13 cellular contexts compared by ENCODE assay signal in genomic region chr3:15983232-15983631, GRCh38.
DNase-seq lines count a peak whose midpoint lies in the region; ATAC-seq, FAIRE-seq and TF ChIP-seq lines count a peak whose summit lies in the region.
"Had no signal": no experiment of that assay in that cellular context is flagged by ENCODE, and none has a peak within 500 bp of the region (broad histone marks: within the 10 kb centered on the region; RNA-seq: fewer than 3 reads in every experiment).

No MANE protein-coding gene starts in this region.

- H3K27ac Mint-ChIP-seq in chondrocyte (ENCODE audit: unreplicated experiment), result peak overlapping the region; percentile 94
- H3K27ac Mint-ChIP-seq: B cell; memory B cell; T-helper 1 cell treated with Interleukin-12 subunit alpha and Interleukin-12 subunit beta and Interleukin-4 antibody, amounts not matched to agents 30 μg/mL and 1 μg/mL, for 36 hours had no signal

- intact Hi-C loops in lower lobe of right lung (cut with DNase I), result no loop called here

- no peak overlapping the region for H3K27ac ChIP-seq in A549
- no peak overlapping the region for H3K27ac ChIP-seq in lower lobe of right lung
- no peak overlapping the region for H3K27ac ChIP-seq in small intestine (ENCODE audit: low read depth in 1 of 2, low read length in 1 of 2)

- TF ChIP-seq POLR2A in A549 (IDR thresholded peaks at IDR 0.05; ENCODE audit: low read length), result no peak

- no peaks in the 10 kb centered on the region for H3K36me3 ChIP-seq in lower lobe of right lung
- no peaks in the 10 kb centered on the region for H3K36me3 ChIP-seq in small intestine (ENCODE audit: control insufficient read depth in 2 of 2, insufficient read depth in 2 of 2, low read length in 2 of 2)

- CTCF ChIA-PET in A549 (lab: Yijun Ruan, JAX), result interaction anchor here (0.7 kb wide), 1 partner anchor 65 kb away, joined by 3 read pairs; no protein-coding TSS in a partner anchor

- FAIRE-seq in A549 (lab: Jason Lieb, UNC) (no peak), small intestine (lab: Jason Lieb, UNC) (no peak)

- H3K4me1 Mint-ChIP-seq in chondrocyte (ENCODE audit: low read depth), result peaks cover 24% of the 10 kb centered on the region
- H3K4me1 Mint-ChIP-seq: B cell, memory B cell had no signal

- POLR2A ChIA-PET in A549 (lab: Yijun Ruan, JAX), result no interaction called here

- peaks cover 1% of the 10 kb centered on the region for H3K36me3 Mint-ChIP-seq in chondrocyte (ENCODE audit: low read depth)

- WGBS in A549 (ENCODE audit: missing lambda C conversion rate), result 87% methylated on average over 2 of the region's 2 CpGs
- WGBS in small intestine, 3 donors, result 72 to 79% (median 73%) methylated on average over 2 of the region's 2 CpGs

- TF ChIP-seq RAD21 in A549 (conservative IDR thresholded peaks at IDR 0.05 in 1 of 2, IDR thresholded peaks at IDR 0.05 in 1 of 2), result no peak

- peak overlapping the region; percentile 58 for H3K4me3 Mint-ChIP-seq in chondrocyte (ENCODE audit: unreplicated experiment)
- H3K4me3 Mint-ChIP-seq: B cell; memory B cell; T-helper 1 cell treated with Interleukin-12 subunit alpha and Interleukin-12 subunit beta and Interleukin-4 antibody, amounts not matched to agents 30 μg/mL and 1 μg/mL, for 36 hours had no signal

- H3K4me1 ChIP-seq in A549 (peaks cover 4% of the 10 kb centered on the region; the same call in 2 of the 3 replicates), lower lobe of right lung (peaks cover 6% of the 10 kb centered on the region), small intestine (ENCODE audit: control insufficient read depth in 2 of 2, insufficient read depth in 1 of 2, low read depth in 1 of 2, low read length in 1 of 2) (no peaks in the 10 kb centered on the region)

- DNase-seq in A549 (ENCODE audit: low read depth in 1 of 2, low spot score in 1 of 2), result no peak
- DNase-seq in HT1080 (ENCODE audit: low read depth), result peak; percentile 74
- DNase-seq in chondrocyte (ENCODE audit: low spot score), result no peak
- DNase-seq in lower lobe of right lung, result no peak
- DNase-seq in small intestine, result no peak
- DNase-seq: effector CD4-positive, alpha-beta T cell; NCI-H2171 had no signal

- H3K27me3 Mint-ChIP-seq in chondrocyte (ENCODE audit: low read depth), result no peaks in the 10 kb centered on the region

- ATAC-seq in A549, result peak in 1 of 2 experiments; percentile 46; a peak in 3 of 6 replicates
- ATAC-seq in lower lobe of right lung, result peak; percentile 78 to 83
- ATAC-seq in GM21825 (IDR thresholded peaks at IDR 0.05; ENCODE audit: unreplicated experiment), result no peak
- no peak for ATAC-seq in GM21723 (IDR thresholded peaks at IDR 0.05; ENCODE audit: unreplicated experiment)
- no peak for ATAC-seq in HG03354 (IDR thresholded peaks at IDR 0.05; ENCODE audit: poor library complexity, severe bottlenecking, unreplicated experiment)

- TF ChIP-seq CTCF in A549 (IDR thresholded peaks at IDR 0.05) (no peak), chondrocyte (IDR thresholded peaks at IDR 0.05) (no peak), lower lobe of right lung (IDR thresholded peaks at IDR 0.05) (no peak)

- H3K9me3 ChIP-seq in A549 (peaks cover 5% of the 10 kb centered on the region), lower lobe of right lung (no peaks in the 10 kb centered on the region), small intestine (ENCODE audit: control insufficient read depth, low read depth) (no peaks in the 10 kb centered on the region)

- H3K4me3 ChIP-seq in A549 (no peak overlapping the region), lower lobe of right lung (no peak overlapping the region), small intestine (ENCODE audit: low read depth in 1 of 2, low read length in 2 of 2) (no peak overlapping the region)

- TF ChIP-seq EP300 in A549 (IDR thresholded peaks at IDR 0.05), result no peak

- peaks cover 12% of the 10 kb centered on the region for H3K9me3 Mint-ChIP-seq in chondrocyte (ENCODE audit: low read depth)

- H3K27me3 ChIP-seq in lower lobe of right lung (ENCODE audit: low read depth) (no peaks in the 10 kb centered on the region), small intestine (ENCODE audit: control insufficient read depth in 2 of 2, insufficient read depth in 2 of 2, low read length in 2 of 2) (no peaks in the 10 kb centered on the region)

- H3K4me2 ChIP-seq in A549, result peak overlapping the region; percentile 26; the same call in 2 of the 3 replicates

TF ChIP-seq in A549, 52 proteins besides CTCF, POLR2A, EP300 and RAD21:
- no peak for TF ChIP-seq CEBPB (IDR thresholded peaks at IDR 0.05)
- TF ChIP-seq CHD2 (IDR thresholded peaks at IDR 0.05; ENCODE audit: low read length, partially characterized antibody), result no peak
- TF ChIP-seq TFCP2L1 (CRISPR knock-in tag; IDR thresholded peaks at IDR 0.05), result no peak
- no peak for TF ChIP-seq RNF2 (IDR thresholded peaks at IDR 0.05; ENCODE audit: borderline replicate concordance, low read depth)

Comparison
In these comparisons a context has a peak if more than half of its experiments do, and no peak if none do; other contexts are left out.
1. ATAC-seq: peak in lower lobe of right lung (2 of 2); none in GM21825 (single experiment), GM21723 (single experiment) and HG03354 (single experiment).